ENCODE assay signal across 8 cellular contexts in the genomic region with DNA sequence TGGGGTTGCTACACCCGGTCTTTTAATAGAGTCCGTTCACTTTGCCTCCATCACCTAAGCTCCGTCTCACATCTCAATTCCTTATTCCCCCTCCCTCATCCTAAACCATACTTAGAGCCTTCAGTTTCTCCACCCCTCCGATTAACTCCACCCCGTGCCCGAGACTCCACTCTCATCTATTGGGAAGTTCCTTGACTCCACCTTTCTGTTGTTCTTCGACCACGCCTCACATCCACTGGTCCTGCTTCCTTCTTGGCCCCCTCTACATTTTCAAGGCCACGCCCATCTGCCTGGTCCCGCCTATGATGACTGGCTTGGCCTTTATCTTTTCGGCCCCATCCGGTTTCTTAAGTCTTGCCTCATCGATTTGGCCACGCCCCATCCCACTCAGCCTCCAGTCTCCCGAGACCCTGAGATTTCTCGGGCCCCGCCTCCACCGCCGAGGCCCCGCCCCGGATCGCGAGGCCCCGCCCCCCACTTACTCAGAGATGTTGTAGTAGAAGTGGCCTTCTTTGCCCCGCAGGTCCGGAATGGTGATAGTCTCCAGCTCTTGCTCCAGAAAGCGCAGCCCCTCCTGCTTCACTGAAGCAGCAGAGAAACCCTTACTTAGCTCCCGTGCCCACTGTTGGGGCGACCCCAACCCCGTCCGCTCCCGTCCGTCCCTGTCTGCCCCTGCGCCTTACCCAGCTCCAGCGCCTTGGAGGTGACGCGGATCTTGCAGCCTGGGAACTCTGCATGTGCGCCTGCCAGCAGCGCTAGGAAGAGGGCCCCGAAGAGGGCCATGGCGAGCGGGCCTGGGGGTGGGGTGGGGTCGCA. TPM values are rescaled to one million over a fixed set of nuclear protein-coding genes. Genes with fewer than 3 reads are reported as not detected.
DNase-seq lines count a peak whose midpoint lies in the region; ATAC-seq and TF ChIP-seq lines count a peak whose summit lies in the region.

No MANE protein-coding gene starts in this region.

- BruUV-seq in Panc1 (replicated peaks; lab: Mats Ljungman, UMichigan), result no TSS peak

- in situ Hi-C loops in Panc1 (cut with HindIII; ENCODE audit: low pct_unique_long_range_greater_than_20kb, low sequenced_read_pairs), result no loop called here

- H3K27me3 ChIP-seq in Panc1 (ENCODE audit: control insufficient read depth, insufficient read depth, low read length), result no peaks in the 10 kb centered on the region

- no peaks in the 10 kb centered on the region for H3K9me3 Mint-ChIP-seq in activated T-helper 1 cell treated with anti-CD3 and anti-CD28 coated beads, Interleukin-12 subunit alpha, Interleukin-12 subunit beta, Interleukin-2, Interleukin-4 antibody, amounts not matched to agents 30 ng/mL and 10 ng/mL and 1 ng/mL, durations not matched to agents 14 hours and 24 hours and 36 hours
- no peaks in the 10 kb centered on the region for H3K9me3 Mint-ChIP-seq in natural killer cell
- no peaks in the 10 kb centered on the region for H3K9me3 Mint-ChIP-seq in stimulated activated naive B cell treated with anti-CD40 and anti-IgM and Interleukin-4, amounts not matched to agents 10 μg/mL and 1 μg/mL and 100 μg/mL, for 72 hours

- ATAC-seq in GM19351 (IDR thresholded peaks at IDR 0.05; ENCODE audit: unreplicated experiment) (peak; percentile 87), HG03469 (IDR thresholded peaks at IDR 0.05; ENCODE audit: unreplicated experiment) (peak; percentile 75), Panc1 (peak; percentile 83), natural killer cell (peak; percentile 93 to 97 (median 94))
- ATAC-seq in stimulated activated naive B cell treated with anti-CD40 and anti-IgM and Interleukin-4, amounts not matched to agents 10 μg/mL and 1 μg/mL and 100 μg/mL, for 72 hours (replicated peaks), result peak; percentile 89 to 94

- POLR2A ChIA-PET in Panc1 (lab: Charles Lee), result no interaction called here

- peaks cover 18% of the 10 kb centered on the region for H3K4me1 ChIP-seq in Panc1 (ENCODE audit: control insufficient read depth, insufficient read depth, low read length)

- H3K4me3 ChIP-seq in Panc1 (ENCODE audit: low read depth in 2 of 2, low read length in 2 of 2) (peak overlapping the region; percentile 39 to 62), fibroblast of pulmonary artery (replicated peaks; ENCODE audit: low read depth, low read length) (peak overlapping the region; percentile 71)

- intact Hi-C loops in Panc1 (cut with micrococcal nuclease; ENCODE audit: unreplicated experiment) (no loop called here), natural killer cell (cut with micrococcal nuclease) (loop anchor here (1.0 to 2.0 kb wide), 3 partner anchors 20 to 60 kb away; a partner anchor contains a TSS)
- intact Hi-C loops in activated T-helper 1 cell treated with anti-CD3 and anti-CD28 coated beads, Interleukin-12 subunit alpha, Interleukin-12 subunit beta, Interleukin-2, Interleukin-4 antibody, amounts not matched to agents 30 ng/mL and 10 ng/mL and 1 ng/mL, durations not matched to agents 14 hours and 24 hours and 36 hours (cut with micrococcal nuclease), result loop anchor here (1.0 kb wide), 6 partner anchors 20 to 61 kb away; a partner anchor contains a TSS

- peaks cover 14% of the 10 kb centered on the region for H3K4me1 Mint-ChIP-seq in activated T-helper 1 cell treated with anti-CD3 and anti-CD28 coated beads, Interleukin-12 subunit alpha, Interleukin-12 subunit beta, Interleukin-2, Interleukin-4 antibody, amounts not matched to agents 30 ng/mL and 10 ng/mL and 1 ng/mL, durations not matched to agents 14 hours and 24 hours and 36 hours (ENCODE audit: low read depth)
- H3K4me1 Mint-ChIP-seq in natural killer cell, result peaks cover 9 to 16% of the 10 kb centered on the region in 2 donors
- H3K4me1 Mint-ChIP-seq in stimulated activated naive B cell treated with anti-CD40 and anti-IgM and Interleukin-4, amounts not matched to agents 10 μg/mL and 1 μg/mL and 100 μg/mL, for 72 hours, result peaks cover 20 to 33% of the 10 kb centered on the region in 2 donors

- H3K27ac ChIP-seq in Panc1 (ENCODE audit: low read length), result peak overlapping the region; percentile 44; the same call in 1 of the 2 replicates

- no peak for TF ChIP-seq CTCF in Panc1 (IDR thresholded peaks at IDR 0.05)
- TF ChIP-seq CTCF in fibroblast of pulmonary artery (IDR thresholded peaks at IDR 0.05; ENCODE audit: low read length, missing control alignments), result no peak
- no peak for TF ChIP-seq CTCF in natural killer cell (IDR thresholded peaks at IDR 0.05)

- CTCF ChIA-PET in Panc1 (lab: Charles Lee), result no interaction called here

- H3K9me3 ChIP-seq in Panc1 (ENCODE audit: control insufficient read depth, insufficient read depth, low read depth, low read length), result no peaks in the 10 kb centered on the region

- H3K27ac Mint-ChIP-seq in activated T-helper 1 cell treated with anti-CD3 and anti-CD28 coated beads, Interleukin-12 subunit alpha, Interleukin-12 subunit beta, Interleukin-2, Interleukin-4 antibody, amounts not matched to agents 30 ng/mL and 10 ng/mL and 1 ng/mL, durations not matched to agents 14 hours and 24 hours and 36 hours, result peak overlapping the region; percentile 33
- H3K27ac Mint-ChIP-seq in natural killer cell, result peak overlapping the region; percentile 73 to 88
- H3K27ac Mint-ChIP-seq in stimulated activated naive B cell treated with anti-CD40 and anti-IgM and Interleukin-4, amounts not matched to agents 10 μg/mL and 1 μg/mL and 100 μg/mL, for 72 hours, result peak overlapping the region; percentile 78

- no peaks in the 10 kb centered on the region for H3K36me3 Mint-ChIP-seq in activated T-helper 1 cell treated with anti-CD3 and anti-CD28 coated beads, Interleukin-12 subunit alpha, Interleukin-12 subunit beta, Interleukin-2, Interleukin-4 antibody, amounts not matched to agents 30 ng/mL and 10 ng/mL and 1 ng/mL, durations not matched to agents 14 hours and 24 hours and 36 hours (ENCODE audit: low read depth)
- H3K36me3 Mint-ChIP-seq in natural killer cell, result no peaks in the 10 kb centered on the region
- H3K36me3 Mint-ChIP-seq in stimulated activated naive B cell treated with anti-CD40 and anti-IgM and Interleukin-4, amounts not matched to agents 10 μg/mL and 1 μg/mL and 100 μg/mL, for 72 hours, result peaks cover 0 to 24% of the 10 kb centered on the region in 2 donors

- H3K36me3 ChIP-seq in Panc1 (ENCODE audit: control insufficient read depth, insufficient read depth, low read length), result no peaks in the 10 kb centered on the region

- H3K27me3 Mint-ChIP-seq in activated T-helper 1 cell treated with anti-CD3 and anti-CD28 coated beads, Interleukin-12 subunit alpha, Interleukin-12 subunit beta, Interleukin-2, Interleukin-4 antibody, amounts not matched to agents 30 ng/mL and 10 ng/mL and 1 ng/mL, durations not matched to agents 14 hours and 24 hours and 36 hours (ENCODE audit: insufficient read depth), result peaks cover 14% of the 10 kb centered on the region
- peaks cover 3% of the 10 kb centered on the region in 2 donors for H3K27me3 Mint-ChIP-seq in natural killer cell (ENCODE audit: low read depth in 2 of 2)
- no peaks in the 10 kb centered on the region for H3K27me3 Mint-ChIP-seq in stimulated activated naive B cell treated with anti-CD40 and anti-IgM and Interleukin-4, amounts not matched to agents 10 μg/mL and 1 μg/mL and 100 μg/mL, for 72 hours

- peak; percentile 14 to 91 (median 72) for DNase-seq in C1 segment of cervical spinal cord (lab: John Stamatoyannopoulos, UW)
- no peak for DNase-seq in Panc1 (ENCODE audit: low read depth, low spot score)
- DNase-seq in activated T-helper 1 cell treated with anti-CD3 and anti-CD28 coated beads, Interleukin-12 subunit alpha, Interleukin-12 subunit beta, Interleukin-2, Interleukin-4 antibody, amounts not matched to agents 30 ng/mL and 10 ng/mL and 1 ng/mL, durations not matched to agents 14 hours and 24 hours and 36 hours (ENCODE audit: low spot score), result peak; percentile 81
- DNase-seq in fibroblast of pulmonary artery (ENCODE audit: low read depth), result peak; percentile 100
- DNase-seq in natural killer cell, result peak; percentile 96
- peak; percentile 97 for DNase-seq in stimulated activated naive B cell treated with anti-CD40 and anti-IgM and Interleukin-4, amounts not matched to agents 10 μg/mL and 1 μg/mL and 100 μg/mL, for 72 hours

- H3K4me3 Mint-ChIP-seq in activated T-helper 1 cell treated with anti-CD3 and anti-CD28 coated beads, Interleukin-12 subunit alpha, Interleukin-12 subunit beta, Interleukin-2, Interleukin-4 antibody, amounts not matched to agents 30 ng/mL and 10 ng/mL and 1 ng/mL, durations not matched to agents 14 hours and 24 hours and 36 hours, result peak overlapping the region; percentile 45
- H3K4me3 Mint-ChIP-seq in natural killer cell, result peak overlapping the region; percentile 75
- H3K4me3 Mint-ChIP-seq in stimulated activated naive B cell treated with anti-CD40 and anti-IgM and Interleukin-4, amounts not matched to agents 10 μg/mL and 1 μg/mL and 100 μg/mL, for 72 hours, result peak overlapping the region; percentile 78 to 81

RNA-seq across cellular contexts. Expression of a gene that starts 1.1 kb away (rescaled TPM):
- total RNA-seq in Panc1 (2021; ENCODE audit: unreplicated experiment) (17.7 TPM), natural killer cell (1 to 10 TPM in 2 of 3 donors, under 1 TPM in 1; 0.63 to 3.5 (median 3.2) TPM)
- polyA plus RNA-seq in Panc1 (2012; ENCODE audit: insufficient read length), result 73.4 TPM
- total RNA-seq in activated T-helper 1 cell treated with anti-CD3 and anti-CD28 coated beads, Interleukin-12 subunit alpha, Interleukin-12 subunit beta, Interleukin-2, Interleukin-4 antibody, amounts not matched to agents 30 ng/mL and 10 ng/mL and 1 ng/mL, durations not matched to agents 14 hours and 24 hours and 36 hours, result 1.5 and 1.9 TPM in 2 replicates

RNA-seq across cellular contexts. Expression of a gene that starts 19.7 kb away (rescaled TPM):
- total RNA-seq in Panc1 (2021; ENCODE audit: unreplicated experiment), result 232 TPM
- polyA plus RNA-seq in Panc1 (2012; ENCODE audit: insufficient read length), result 267 TPM
- 43.0 and 46.9 TPM in 2 replicates for total RNA-seq in activated T-helper 1 cell treated with anti-CD3 and anti-CD28 coated beads, Interleukin-12 subunit alpha, Interleukin-12 subunit beta, Interleukin-2, Interleukin-4 antibody, amounts not matched to agents 30 ng/mL and 10 ng/mL and 1 ng/mL, durations not matched to agents 14 hours and 24 hours and 36 hours
- 100 to 1,000 TPM in 1 of 3 donors, 10 to 100 TPM in 2; 72.8 to 108 (median 86.8) TPM for total RNA-seq in natural killer cell

RNA-seq across cellular contexts. Expression of a gene that starts 19.9 kb away (rescaled TPM):
- total RNA-seq in Panc1 (2021; ENCODE audit: unreplicated experiment) (3.0 TPM), natural killer cell (1 to 10 TPM in 2 of 3 donors, under 1 TPM in 1; 0.89 to 1.4 (median 1.4) TPM)
- polyA plus RNA-seq in Panc1 (2012; ENCODE audit: insufficient read length), result 4.1 TPM
- 1.9 and 3.4 TPM in 2 replicates for total RNA-seq in activated T-helper 1 cell treated with anti-CD3 and anti-CD28 coated beads, Interleukin-12 subunit alpha, Interleukin-12 subunit beta, Interleukin-2, Interleukin-4 antibody, amounts not matched to agents 30 ng/mL and 10 ng/mL and 1 ng/mL, durations not matched to agents 14 hours and 24 hours and 36 hours

RNA-seq across cellular contexts. Expression of a gene that starts 23.5 kb away (rescaled TPM):
- total RNA-seq in Panc1 (2021; ENCODE audit: unreplicated experiment), result 1.8 TPM
- 0.99 TPM for polyA plus RNA-seq in Panc1 (2012; ENCODE audit: insufficient read length)
- total RNA-seq in activated T-helper 1 cell treated with anti-CD3 and anti-CD28 coated beads, Interleukin-12 subunit alpha, Interleukin-12 subunit beta, Interleukin-2, Interleukin-4 antibody, amounts not matched to agents 30 ng/mL and 10 ng/mL and 1 ng/mL, durations not matched to agents 14 hours and 24 hours and 36 hours, result 0.59 and 1.1 TPM in 2 replicates
- 1 to 10 TPM in 1 of 3 donors, not detected in 2; 1.2 TPM for total RNA-seq in natural killer cell

RNA-seq across cellular contexts. Expression of a gene that starts 23.6 kb away (rescaled TPM):
- 24.6 TPM for total RNA-seq in Panc1 (2021; ENCODE audit: unreplicated experiment)
- polyA plus RNA-seq in Panc1 (2012; ENCODE audit: insufficient read length), result 34.8 TPM
- total RNA-seq in activated T-helper 1 cell treated with anti-CD3 and anti-CD28 coated beads, Interleukin-12 subunit alpha, Interleukin-12 subunit beta, Interleukin-2, Interleukin-4 antibody, amounts not matched to agents 30 ng/mL and 10 ng/mL and 1 ng/mL, durations not matched to agents 14 hours and 24 hours and 36 hours, result 27.9 and 28.5 TPM in 2 replicates
- total RNA-seq in natural killer cell, result 10 to 100 TPM; 72.0 to 85.1 (median 73.3) TPM
